37 cellular contexts compared by ENCODE assay signal in genomic region chr19:45364696-45365095, GRCh38. TPM values are rescaled to one million over a fixed set of nuclear protein-coding genes. Genes with fewer than 3 reads are reported as not detected.
"Had no signal": no experiment of that assay in that cellular context is flagged by ENCODE, and none has a peak within 500 bp of the region (broad histone marks: within the 10 kb centered on the region; RNA-seq: fewer than 3 reads in every experiment).

No MANE protein-coding gene starts in this region.

- H2AFZ ChIP-seq: PC-9 had no signal

- H3K4me2 ChIP-seq: PC-9 had no signal

- H3K4me1 ChIP-seq: SJCRH30 had no signal

- H3K27ac ChIP-seq: brain microvascular endothelial cell, PC-9, SJCRH30, SK-N-MC, WERI-Rb-1 had no signal

- H3K4me3 ChIP-seq: PC-9, SJCRH30, SK-N-MC had no signal

- DNase-seq: activated CD4-positive, alpha-beta memory T cell treated with anti-CD3 and anti-CD28 coated beads, Interleukin-2, amount 10 ng/mL, durations not matched to agents 7 days and 5 days; activated CD4-positive, alpha-beta T cell treated with anti-CD3 and anti-CD28 coated beads for 1 hour; activated CD4-positive, alpha-beta T cell treated with anti-CD3 and anti-CD28 coated beads for 48 hours; activated CD4-positive, CD25-positive, alpha-beta regulatory T cell; activated CD8-positive, alpha-beta memory T cell treated with anti-CD3 and anti-CD28 coated beads for 24 hours; activated CD8-positive, alpha-beta memory T cell treated with anti-CD3 and anti-CD28 coated beads, Interleukin-2, amount 10 ng/mL, durations not matched to agents 7 days and 5 days; activated CD8-positive, alpha-beta memory T cell treated with anti-CD3 and anti-CD28 coated beads, Interleukin-2, amount 50 U/mL, for 48 hours; activated effector memory CD4-positive, alpha-beta T cell treated with anti-CD3 and anti-CD28 coated beads, Interleukin-2, amount 50 U/mL, for 16 hours; activated naive CD4-positive, alpha-beta T cell; activated naive CD4-positive, alpha-beta T cell treated with anti-CD3 and anti-CD28 coated beads, Interleukin-2, amount 50 U/mL, for 16 hours; activated naive CD8-positive, alpha-beta T cell treated with anti-CD3 and anti-CD28 coated beads for 36 hours; activated T-cell treated with anti-CD3 and anti-CD28 coated beads, Interleukin-2, amount 50 U/mL, for 72 hours; amniotic stem cell; aorta; brain microvascular endothelial cell; central memory CD4-positive, alpha-beta T cell; Karpas-422; KBM-7; NCI-H1105; NCI-H1417 treated with DMSO at 0.1 percent for 48 hours; NCI-H187 treated with DMSO at 0.1 percent for 48 hours; NCI-H2081; NCI-H2171 treated with DMSO at 0.1 percent for 48 hours; NCI-H2227 treated with DMSO at 0.1 percent for 48 hours; NCI-H446 treated with DMSO at 0.1 percent for 48 hours; NCI-H524; SHP77; SJCRH30; T1000; WERI-Rb-1 had no signal

- H3K27me3 ChIP-seq: brain microvascular endothelial cell, SJCRH30 had no signal

- ATAC-seq: activated CD8-positive, alpha-beta memory T cell treated with anti-CD3 and anti-CD28 coated beads, Interleukin-2, amount 10 ng/mL, durations not matched to agents 7 days and 5 days; activated T-cell treated with anti-CD3 and anti-CD28 coated beads, Interleukin-2, amount 50 U/mL, for 72 hours; activated T-helper 17 cell treated with anti-CD3 and anti-CD28 coated beads, Interleukin-2, amount 50 U/mL, for 72 hours had no signal

- H3K9me3 ChIP-seq: SJCRH30 had no signal

RNA-seq across cellular contexts. Expression of gene KLC3, which starts 24.1 kb away (rescaled TPM):
- total RNA-seq: activated CD4-positive, alpha-beta memory T cell treated with anti-CD3 and anti-CD28 coated beads, Interleukin-2, amount 10 ng/mL, durations not matched to agents 7 days and 5 days; activated CD8-positive, alpha-beta memory T cell treated with anti-CD3 and anti-CD28 coated beads, Interleukin-2, amount 10 ng/mL, durations not matched to agents 7 days and 5 days; activated naive CD8-positive, alpha-beta T cell treated with anti-CD3 and anti-CD28 coated beads for 36 hours; aorta; OCI-LY7; SJCRH30; T-helper 1 cell treated with Interleukin-12 subunit alpha and Interleukin-12 subunit beta and Interleukin-4 antibody, amounts not matched to agents 30 ng/mL and 1 ng/mL, for 36 hours; T-helper 2 cell treated with Interferon-gamma antibody and Interleukin-4, amounts not matched to agents 100 ng/mL and 5 ng/mL, for 36 hours had no signal
- polyA plus RNA-seq: aorta had no signal

RNA-seq across cellular contexts. Expression of gene CKM, which starts 42.0 kb away (rescaled TPM):
- total RNA-seq: activated CD4-positive, alpha-beta memory T cell treated with anti-CD3 and anti-CD28 coated beads, Interleukin-2, amount 10 ng/mL, durations not matched to agents 7 days and 5 days; activated CD8-positive, alpha-beta memory T cell treated with anti-CD3 and anti-CD28 coated beads, Interleukin-2, amount 10 ng/mL, durations not matched to agents 7 days and 5 days; activated naive CD8-positive, alpha-beta T cell treated with anti-CD3 and anti-CD28 coated beads for 36 hours; activated T-cell treated with anti-CD3 and anti-CD28 coated beads, Interleukin-2, amount 50 U/mL, for 72 hours; activated T-helper 17 cell treated with anti-CD3 and anti-CD28 coated beads, Interleukin-2, amount 50 U/mL, for 72 hours; aorta; MCF 10A; OCI-LY7; PC-9; T-helper 1 cell treated with Interleukin-12 subunit alpha and Interleukin-12 subunit beta and Interleukin-4 antibody, amounts not matched to agents 30 ng/mL and 1 ng/mL, for 36 hours; T-helper 2 cell treated with Interferon-gamma antibody and Interleukin-4, amounts not matched to agents 100 ng/mL and 5 ng/mL, for 36 hours had no signal
